ENCODE assay signal across 1 cellular context in genomic region chr22:44330727-44331660, GRCh38.
TF ChIP-seq lines count a peak whose summit lies in the region.

No MANE protein-coding gene starts in this region.

TF ChIP-seq in WTC11, 78 proteins besides CTCF, POLR2A, EP300 and RAD21 (continued from another document):
- TF ChIP-seq, protein P1, sequence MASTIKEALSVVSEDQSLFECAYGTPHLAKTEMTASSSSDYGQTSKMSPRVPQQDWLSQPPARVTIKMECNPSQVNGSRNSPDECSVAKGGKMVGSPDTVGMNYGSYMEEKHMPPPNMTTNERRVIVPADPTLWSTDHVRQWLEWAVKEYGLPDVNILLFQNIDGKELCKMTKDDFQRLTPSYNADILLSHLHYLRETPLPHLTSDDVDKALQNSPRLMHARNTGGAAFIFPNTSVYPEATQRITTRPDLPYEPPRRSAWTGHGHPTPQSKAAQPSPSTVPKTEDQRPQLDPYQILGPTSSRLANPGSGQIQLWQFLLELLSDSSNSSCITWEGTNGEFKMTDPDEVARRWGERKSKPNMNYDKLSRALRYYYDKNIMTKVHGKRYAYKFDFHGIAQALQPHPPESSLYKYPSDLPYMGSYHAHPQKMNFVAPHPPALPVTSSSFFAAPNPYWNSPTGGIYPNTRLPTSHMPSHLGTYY (CRISPR knock-in tag; IDR thresholded peaks at IDR 0.05), result no peak
- TF ChIP-seq, protein P2, sequence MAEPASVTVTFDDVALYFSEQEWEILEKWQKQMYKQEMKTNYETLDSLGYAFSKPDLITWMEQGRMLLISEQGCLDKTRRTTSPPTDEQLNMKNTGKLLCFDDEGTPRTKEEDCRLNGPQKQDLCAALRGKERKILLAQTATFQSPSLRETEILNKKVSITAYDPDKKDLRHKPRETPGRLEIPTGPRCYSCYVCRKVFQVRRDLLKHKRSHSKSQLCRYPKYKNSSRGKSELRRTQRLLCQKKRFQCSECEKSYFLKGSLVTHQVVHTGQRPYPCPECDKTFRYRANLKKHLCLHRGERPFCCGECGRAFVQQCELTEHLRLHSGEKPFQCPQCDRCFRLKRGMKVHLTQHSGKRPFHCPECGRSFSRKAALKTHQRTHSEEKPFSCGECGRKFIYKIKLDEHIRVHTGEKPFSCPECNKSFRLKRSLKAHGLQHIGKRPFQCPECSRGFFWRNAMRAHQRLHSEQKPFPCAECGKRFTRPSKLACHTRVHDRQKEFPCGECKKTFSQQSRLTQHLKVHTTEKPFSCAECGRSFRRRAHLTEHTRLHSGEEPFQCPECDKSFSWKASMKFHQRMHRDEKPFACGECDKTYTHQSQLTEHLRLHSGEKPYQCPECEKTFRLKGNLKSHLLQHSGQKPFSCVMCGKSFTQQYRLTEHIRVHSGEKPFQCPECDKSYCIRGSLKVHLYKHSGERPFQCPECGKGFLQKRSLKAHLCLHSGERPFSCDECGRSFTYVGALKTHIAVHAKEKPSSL (CRISPR knock-in tag; conservative IDR thresholded peaks at IDR 0.05), result no peak
- TF ChIP-seq GTF2I (CRISPR knock-in tag; conservative IDR thresholded peaks at IDR 0.05) (no peak), MXD4 (CRISPR knock-in tag; IDR thresholded peaks at IDR 0.05; ENCODE audit: borderline replicate concordance) (no peak), ATF1 (CRISPR knock-in tag; IDR thresholded peaks at IDR 0.05) (no peak), FOXP1 (CRISPR knock-in tag; IDR thresholded peaks at IDR 0.05; ENCODE audit: borderline replicate concordance) (no peak), TEAD4 (CRISPR knock-in tag; IDR thresholded peaks at IDR 0.05) (no peak)
- TF ChIP-seq, protein P3, sequence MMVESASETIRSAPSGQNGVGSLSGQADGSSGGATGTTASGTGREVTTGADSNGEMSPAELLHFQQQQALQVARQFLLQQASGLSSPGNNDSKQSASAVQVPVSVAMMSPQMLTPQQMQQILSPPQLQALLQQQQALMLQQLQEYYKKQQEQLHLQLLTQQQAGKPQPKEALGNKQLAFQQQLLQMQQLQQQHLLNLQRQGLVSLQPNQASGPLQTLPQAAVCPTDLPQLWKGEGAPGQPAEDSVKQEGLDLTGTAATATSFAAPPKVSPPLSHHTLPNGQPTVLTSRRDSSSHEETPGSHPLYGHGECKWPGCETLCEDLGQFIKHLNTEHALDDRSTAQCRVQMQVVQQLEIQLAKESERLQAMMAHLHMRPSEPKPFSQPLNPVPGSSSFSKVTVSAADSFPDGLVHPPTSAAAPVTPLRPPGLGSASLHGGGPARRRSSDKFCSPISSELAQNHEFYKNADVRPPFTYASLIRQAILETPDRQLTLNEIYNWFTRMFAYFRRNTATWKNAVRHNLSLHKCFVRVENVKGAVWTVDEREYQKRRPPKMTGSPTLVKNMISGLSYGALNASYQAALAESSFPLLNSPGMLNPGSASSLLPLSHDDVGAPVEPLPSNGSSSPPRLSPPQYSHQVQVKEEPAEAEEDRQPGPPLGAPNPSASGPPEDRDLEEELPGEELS (CRISPR knock-in tag; IDR thresholded peaks at IDR 0.05), result no peak
- TF ChIP-seq, protein P4, sequence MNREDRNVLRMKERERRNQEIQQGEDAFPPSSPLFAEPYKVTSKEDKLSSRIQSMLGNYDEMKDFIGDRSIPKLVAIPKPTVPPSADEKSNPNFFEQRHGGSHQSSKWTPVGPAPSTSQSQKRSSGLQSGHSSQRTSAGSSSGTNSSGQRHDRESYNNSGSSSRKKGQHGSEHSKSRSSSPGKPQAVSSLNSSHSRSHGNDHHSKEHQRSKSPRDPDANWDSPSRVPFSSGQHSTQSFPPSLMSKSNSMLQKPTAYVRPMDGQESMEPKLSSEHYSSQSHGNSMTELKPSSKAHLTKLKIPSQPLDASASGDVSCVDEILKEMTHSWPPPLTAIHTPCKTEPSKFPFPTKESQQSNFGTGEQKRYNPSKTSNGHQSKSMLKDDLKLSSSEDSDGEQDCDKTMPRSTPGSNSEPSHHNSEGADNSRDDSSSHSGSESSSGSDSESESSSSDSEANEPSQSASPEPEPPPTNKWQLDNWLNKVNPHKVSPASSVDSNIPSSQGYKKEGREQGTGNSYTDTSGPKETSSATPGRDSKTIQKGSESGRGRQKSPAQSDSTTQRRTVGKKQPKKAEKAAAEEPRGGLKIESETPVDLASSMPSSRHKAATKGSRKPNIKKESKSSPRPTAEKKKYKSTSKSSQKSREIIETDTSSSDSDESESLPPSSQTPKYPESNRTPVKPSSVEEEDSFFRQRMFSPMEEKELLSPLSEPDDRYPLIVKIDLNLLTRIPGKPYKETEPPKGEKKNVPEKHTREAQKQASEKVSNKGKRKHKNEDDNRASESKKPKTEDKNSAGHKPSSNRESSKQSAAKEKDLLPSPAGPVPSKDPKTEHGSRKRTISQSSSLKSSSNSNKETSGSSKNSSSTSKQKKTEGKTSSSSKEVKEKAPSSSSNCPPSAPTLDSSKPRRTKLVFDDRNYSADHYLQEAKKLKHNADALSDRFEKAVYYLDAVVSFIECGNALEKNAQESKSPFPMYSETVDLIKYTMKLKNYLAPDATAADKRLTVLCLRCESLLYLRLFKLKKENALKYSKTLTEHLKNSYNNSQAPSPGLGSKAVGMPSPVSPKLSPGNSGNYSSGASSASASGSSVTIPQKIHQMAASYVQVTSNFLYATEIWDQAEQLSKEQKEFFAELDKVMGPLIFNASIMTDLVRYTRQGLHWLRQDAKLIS (CRISPR knock-in tag; IDR thresholded peaks at IDR 0.05; ENCODE audit: borderline replicate concordance), result no peak
